In genomic region chr2:84958135-84959044, GRCh38 we compare ENCODE assay signal across 1 cellular context.
TF ChIP-seq lines count a peak whose summit lies in the region.

No MANE protein-coding gene starts in this region.

TF ChIP-seq in HEK293, 187 proteins besides CTCF, POLR2A, EP300 and RAD21 (continued from another document and continues in another):
- TF ChIP-seq ZBTB10 (tag by site-specific recombination; IDR thresholded peaks at IDR 0.05) (peak; percentile 61; the same call in 1 of the 2 replicates), ZNF404 (tag by site-specific recombination; IDR thresholded peaks at IDR 0.05) (no peak), ZNF580 (tag by site-specific recombination; IDR thresholded peaks at IDR 0.05) (no peak), ZNF423 (tag by site-specific recombination; IDR thresholded peaks at IDR 0.05) (no peak), ZNF354C (tag by site-specific recombination; IDR thresholded peaks at IDR 0.05; ENCODE audit: borderline replicate concordance, low read depth) (no peak), ZNF645 (tag by site-specific recombination; IDR thresholded peaks at IDR 0.05) (no peak), BCL11A (tag by site-specific recombination; IDR thresholded peaks at IDR 0.05; ENCODE audit: low read depth) (peak; percentile 76), ZNF791 (tag by site-specific recombination; IDR thresholded peaks at IDR 0.05) (no peak), SCRT2 (tag by site-specific recombination; IDR thresholded peaks at IDR 0.05) (peak; percentile 80), ZFP37 (tag by site-specific recombination; IDR thresholded peaks at IDR 0.05) (no peak), GLI2 (tag by site-specific recombination; IDR thresholded peaks at IDR 0.05; ENCODE audit: borderline replicate concordance, low read depth) (no peak), ZNF341 (tag by site-specific recombination; IDR thresholded peaks at IDR 0.05; ENCODE audit: low read depth) (no peak), ZNF398 (tag by site-specific recombination; IDR thresholded peaks at IDR 0.05) (peak; percentile 37; the same call in 1 of the 2 replicates), TCF7L2 (IDR thresholded peaks at IDR 0.05; ENCODE audit: borderline replicate concordance, low read depth, low read length) (no peak), ZNF521 (tag by site-specific recombination; IDR thresholded peaks at IDR 0.05) (no peak), ZNF280C (tag by site-specific recombination; IDR thresholded peaks at IDR 0.05) (no peak), ZNF639 (tag by site-specific recombination; IDR thresholded peaks at IDR 0.05) (no peak), ZNF37A (tag by site-specific recombination; IDR thresholded peaks at IDR 0.05) (no peak), ZNF654 (tag by site-specific recombination; IDR thresholded peaks at IDR 0.05; ENCODE audit: low read depth) (no peak), ZNF157 (tag by site-specific recombination; IDR thresholded peaks at IDR 0.05) (no peak), ZNF10 (tag by site-specific recombination; IDR thresholded peaks at IDR 0.05) (peak; percentile 68; the same call in 1 of the 2 replicates), ZNF155 (tag by site-specific recombination; IDR thresholded peaks at IDR 0.05) (no peak), PRDM10 (tag by site-specific recombination; IDR thresholded peaks at IDR 0.05) (peak; percentile 80), ZNF311 (tag by site-specific recombination; IDR thresholded peaks at IDR 0.05; ENCODE audit: borderline replicate concordance) (no peak), MZF1 (tag by site-specific recombination; IDR thresholded peaks at IDR 0.05; ENCODE audit: borderline replicate concordance) (peak; percentile 36; the same call in 1 of the 2 replicates), ZNF792 (tag by site-specific recombination; IDR thresholded peaks at IDR 0.05) (peak; percentile 94), OSR2 (tag by site-specific recombination; IDR thresholded peaks at IDR 0.05) (peak; percentile 85), ZNF837 (tag by site-specific recombination; IDR thresholded peaks at IDR 0.05) (no peak), ZNF202 (tag by site-specific recombination; IDR thresholded peaks at IDR 0.05; ENCODE audit: borderline replicate concordance) (no peak), ZNF560 (tag by site-specific recombination; IDR thresholded peaks at IDR 0.05; ENCODE audit: borderline replicate concordance) (no peak), ZNF610 (tag by site-specific recombination; IDR thresholded peaks at IDR 0.05; ENCODE audit: borderline replicate concordance) (no peak), GLIS2 (tag by site-specific recombination; IDR thresholded peaks at IDR 0.05) (no peak), ZBTB49 (tag by site-specific recombination; IDR thresholded peaks at IDR 0.05; ENCODE audit: low read depth) (no peak), ZNF302 (tag by site-specific recombination; IDR thresholded peaks at IDR 0.05; ENCODE audit: low read depth) (no peak), ZNF514 (tag by site-specific recombination; IDR thresholded peaks at IDR 0.05) (no peak), ZNF558 (tag by site-specific recombination; IDR thresholded peaks at IDR 0.05) (0 out of 2 replicates have a peak, but pooled peaks have one; percentile 51), ZNF530 (tag by site-specific recombination; IDR thresholded peaks at IDR 0.05; ENCODE audit: low read depth) (no peak), ZNF623 (tag by site-specific recombination; IDR thresholded peaks at IDR 0.05) (no peak), ZNF677 (tag by site-specific recombination; IDR thresholded peaks at IDR 0.05) (peak; percentile 75), ZNF148 (tag by site-specific recombination; IDR thresholded peaks at IDR 0.05; ENCODE audit: borderline replicate concordance) (no peak), ZNF624 (tag by site-specific recombination; IDR thresholded peaks at IDR 0.05) (no peak), TRIM28 (IDR thresholded peaks at IDR 0.05; ENCODE audit: borderline replicate concordance, low read length) (no peak; the same call in 1 of the 2 replicates)
